Comparison of ENCODE assay signal across 19 cellular contexts in genomic region chr11:95175969-95176368, GRCh38.
"Had no signal": no experiment of that assay in that cellular context is flagged by ENCODE, and none has a peak within 500 bp of the region (broad histone marks: within the 10 kb centered on the region; RNA-seq: fewer than 3 reads in every experiment).

No MANE protein-coding gene starts in this region.

- H3K4me1 Mint-ChIP-seq: activated naive CD8-positive, alpha-beta T cell treated with anti-CD3 and anti-CD28 coated beads, Interleukin-2, amount 10 ng/mL, durations not matched to agents 7 days and 5 days; neural progenitor cell had no signal

- H3K9me3 Mint-ChIP-seq: activated naive CD8-positive, alpha-beta T cell treated with anti-CD3 and anti-CD28 coated beads, Interleukin-2, amount 10 ng/mL, durations not matched to agents 7 days and 5 days; neural progenitor cell had no signal

- H3K27me3 Mint-ChIP-seq: activated naive CD8-positive, alpha-beta T cell treated with anti-CD3 and anti-CD28 coated beads, Interleukin-2, amount 10 ng/mL, durations not matched to agents 7 days and 5 days had no signal

- H3K36me3 ChIP-seq: prostate gland had no signal

- H3K27ac ChIP-seq: dorsolateral prefrontal cortex, heart left ventricle, neural progenitor cell, prostate gland, right atrium auricular region, stomach had no signal

- H3K4me3 ChIP-seq: dorsolateral prefrontal cortex, heart left ventricle, neural progenitor cell, prostate gland, right atrium auricular region, stomach had no signal

- DNase-seq: activated CD4-positive, alpha-beta T cell treated with anti-CD3 and anti-CD28 coated beads, Interleukin-2, amount 50 U/mL, for 1 hour; activated CD8-positive, alpha-beta memory T cell treated with anti-CD3 and anti-CD28 coated beads for 24 hours; activated CD8-positive, alpha-beta memory T cell treated with anti-CD3 and anti-CD28 coated beads, Interleukin-2, amount 50 U/mL, for 48 hours; activated naive CD8-positive, alpha-beta T cell treated with anti-CD3 and anti-CD28 coated beads, Interleukin-2, amount 10 ng/mL, durations not matched to agents 7 days and 5 days; amygdala; dorsolateral prefrontal cortex; heart left ventricle; kidney; midbrain; stimulated activated CD4-positive, alpha-beta T cell treated with anti-CD3 and anti-CD28 coated beads, Interleukin-15, amount 100 ng/mL, for 24 hours; stimulated activated CD4-positive, alpha-beta T cell treated with anti-CD3 and anti-CD28 coated beads, Interleukin-2, amount 100 ng/mL, for 48 hours; stomach; T-helper 2 cell; trophoblast cell had no signal

- H3K4me3 Mint-ChIP-seq: activated naive CD8-positive, alpha-beta T cell treated with anti-CD3 and anti-CD28 coated beads, Interleukin-2, amount 10 ng/mL, durations not matched to agents 7 days and 5 days; neural progenitor cell had no signal

- ATAC-seq: activated CD4-positive, CD25-positive, alpha-beta regulatory T cell treated with anti-CD3 and anti-CD28 coated beads, Interleukin-2, amount 50 U/mL, for 24 hours; heart left ventricle; left lobe of liver had no signal

- H3K4me1 ChIP-seq: heart left ventricle, neural progenitor cell, prostate gland, right atrium auricular region, stomach had no signal

- H3K27ac Mint-ChIP-seq: activated naive CD8-positive, alpha-beta T cell treated with anti-CD3 and anti-CD28 coated beads, Interleukin-2, amount 10 ng/mL, durations not matched to agents 7 days and 5 days; neural progenitor cell had no signal

- H3K9me3 ChIP-seq: heart left ventricle, prostate gland, right atrium auricular region, stomach had no signal

- H3K27me3 ChIP-seq: dorsolateral prefrontal cortex, heart left ventricle, neural progenitor cell, right atrium auricular region, stomach had no signal
